ENCODE assay signal across 18 cellular contexts in the genomic region with DNA sequence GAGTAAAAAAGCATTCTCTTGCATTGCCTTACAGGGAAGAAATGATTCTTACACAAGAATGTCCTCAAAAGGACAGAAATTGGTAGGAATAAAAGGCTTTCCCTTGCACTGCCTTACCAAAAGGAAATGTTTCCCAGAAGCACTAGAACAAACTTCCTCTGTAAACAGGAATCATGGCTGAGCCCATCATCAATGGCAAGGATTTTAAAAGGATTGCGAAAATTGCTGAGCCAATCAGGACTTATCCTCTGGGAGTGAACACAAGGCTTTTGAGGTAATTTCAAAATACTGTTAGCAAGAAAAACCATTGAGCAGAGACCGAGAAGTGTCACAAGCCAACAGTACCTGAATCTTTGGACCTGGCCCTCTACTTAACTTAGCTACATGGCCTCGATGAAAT.
A peak's percentile ranks its signal among the peaks of the same experiment; 100 is the strongest.
DNase-seq lines count a peak whose midpoint lies in the region; ATAC-seq and TF ChIP-seq lines count a peak whose summit lies in the region.
"Had no signal": no experiment of that assay in that cellular context is flagged by ENCODE, and none has a peak within 500 bp of the region (broad histone marks: within the 10 kb centered on the region; RNA-seq: fewer than 3 reads in every experiment).

No MANE protein-coding gene starts in this region.

- H3K4me1 Mint-ChIP-seq in endothelial cell (ENCODE audit: unreplicated experiment) (peaks cover 57% of the 10 kb centered on the region), nephron progenitor cell (peaks cover 72% of the 10 kb centered on the region)
- H3K4me1 Mint-ChIP-seq: CD14-positive monocyte had no signal

- DNase-seq in NCI-H748 (lab: John Stamatoyannopoulos, UW; ENCODE audit: unreplicated experiment) (peak; percentile 18), NCI-H748 treated with DMSO at 0.1 percent for 48 hours (lab: John Stamatoyannopoulos, UW) (no peak), endothelial cell (ENCODE audit: low spot score) (no peak), nephron progenitor cell (no peak), MG63 (no peak), SW480 (ENCODE audit: low spot score) (no peak)
- no peak for DNase-seq in activated CD8-positive, alpha-beta memory T cell treated with anti-CD3 and anti-CD28 coated beads for 24 hours
- DNase-seq: DMS53; GDM1; H9; NCI-H1694; NCI-H2171 treated with DMSO at 0.1 percent for 48 hours; NCI-H446; NCI-H526; NK-92 treated with Interleukin-12 subunit alpha and Interleukin-12 subunit beta, amount 100 ng/mL, for 24 hours had no signal

- H3K4me3 ChIP-seq in MG63, result no peak overlapping the region

- H3K4me3 Mint-ChIP-seq in endothelial cell (ENCODE audit: unreplicated experiment) (no peak overlapping the region), nephron progenitor cell (no peak overlapping the region)
- H3K4me3 Mint-ChIP-seq: CD14-positive monocyte, H9 had no signal

- H3K9me3 Mint-ChIP-seq in endothelial cell (ENCODE audit: unreplicated experiment) (no peaks in the 10 kb centered on the region), nephron progenitor cell (no peaks in the 10 kb centered on the region)
- H3K9me3 Mint-ChIP-seq: H9 had no signal

- H3K9me3 ChIP-seq in MG63, result no peaks in the 10 kb centered on the region

- H3K36me3 Mint-ChIP-seq in endothelial cell (ENCODE audit: low read depth, unreplicated experiment), result no peaks in the 10 kb centered on the region
- peaks cover 6% of the 10 kb centered on the region for H3K36me3 Mint-ChIP-seq in nephron progenitor cell (ENCODE audit: low read depth)
- H3K36me3 Mint-ChIP-seq: CD14-positive monocyte had no signal

- H3K36me3 ChIP-seq in MG63, result no peaks in the 10 kb centered on the region

- H3K27ac Mint-ChIP-seq in endothelial cell (ENCODE audit: unreplicated experiment), result peak overlapping the region; percentile 89
- H3K27ac Mint-ChIP-seq in nephron progenitor cell, result peak overlapping the region; percentile 14
- H3K27ac Mint-ChIP-seq: CD14-positive monocyte had no signal

- H3K27me3 ChIP-seq in MG63, result no peaks in the 10 kb centered on the region

- H3K27me3 Mint-ChIP-seq in endothelial cell (ENCODE audit: unreplicated experiment) (no peaks in the 10 kb centered on the region), nephron progenitor cell (ENCODE audit: low read depth, poor library complexity) (no peaks in the 10 kb centered on the region)

- peak; percentile 6 for ATAC-seq in HG02938 (IDR thresholded peaks at IDR 0.05; ENCODE audit: unreplicated experiment)
- ATAC-seq: Panc1 had no signal

- no peak for TF ChIP-seq CTCF in endothelial cell (IDR thresholded peaks at IDR 0.05; ENCODE audit: unreplicated experiment)
- no peak for TF ChIP-seq CTCF in nephron progenitor cell (IDR thresholded peaks at IDR 0.05)
